ENCODE assay signal across 8 cellular contexts in the genomic region with DNA sequence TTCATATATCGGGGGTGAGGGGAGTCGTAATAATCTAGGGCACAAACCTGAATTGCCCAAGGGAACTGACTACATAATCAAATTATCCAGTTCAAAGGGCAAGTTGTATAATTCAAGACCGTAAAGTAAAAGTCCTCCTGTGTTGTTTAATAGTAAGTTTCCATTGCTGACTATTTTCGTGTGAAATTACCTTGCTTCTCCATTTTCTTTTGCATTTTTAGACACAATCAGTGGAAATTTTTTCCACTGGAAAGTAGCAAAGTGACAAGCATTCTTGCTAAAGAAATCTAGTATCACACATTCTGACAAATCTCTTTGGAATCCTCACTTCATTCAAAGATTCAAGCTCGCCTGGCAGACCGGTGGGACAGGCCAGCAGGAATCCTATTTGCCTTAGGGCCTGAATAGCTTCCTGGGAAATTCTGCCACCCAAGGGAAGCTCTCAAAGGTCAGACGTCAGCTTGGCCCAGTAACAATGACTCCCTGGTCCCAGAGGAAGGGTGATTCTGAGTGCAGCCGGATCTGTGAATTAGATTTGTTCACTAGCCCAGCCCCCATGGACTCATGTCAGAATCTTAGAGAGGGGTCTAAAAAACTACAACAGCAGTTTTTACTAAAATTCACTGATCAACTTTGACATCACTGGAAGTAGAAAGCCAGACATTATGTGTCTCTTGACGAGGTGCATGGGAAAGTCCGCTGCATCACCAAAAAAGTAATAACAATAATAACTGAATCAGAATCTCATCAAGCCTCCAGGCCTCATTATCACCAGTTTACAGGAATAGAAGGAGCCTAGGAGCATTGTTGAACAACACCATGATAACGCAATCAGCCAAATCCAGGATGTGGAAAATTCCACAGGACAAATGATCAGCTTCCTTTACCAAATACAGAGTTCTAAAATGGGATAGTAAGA.
DNase-seq lines count a peak whose midpoint lies in the region; ATAC-seq, FAIRE-seq and TF ChIP-seq lines count a peak whose summit lies in the region.

No MANE protein-coding gene starts in this region.

- FAIRE-seq in GM19239 (lab: Jason Lieb, UNC), result no peak

- H3K4me1 ChIP-seq in foreskin keratinocyte, result peaks cover 40% of the 10 kb centered on the region
- H3K4me1 ChIP-seq in parathyroid adenoma, result peaks cover 42% of the 10 kb centered on the region

- H3K4me3 Mint-ChIP-seq in natural killer cell treated with Interleukin-12 subunit alpha and Interleukin-12 subunit beta and Interleukin-15 and Interleukin-18, amount 100 ng/mL, for 72 hours, result no peak overlapping the region

- H3K4me2 ChIP-seq in parathyroid adenoma (ENCODE audit: low read length), result peak overlapping the region; percentile 57

- TF ChIP-seq CTCF in foreskin keratinocyte (conservative IDR thresholded peaks at IDR 0.05) (peak; percentile 22), parathyroid adenoma (IDR thresholded peaks at IDR 0.05) (no peak)

- H3K27me3 ChIP-seq in foreskin keratinocyte (no peaks in the 10 kb centered on the region), parathyroid adenoma (ENCODE audit: control insufficient read depth, insufficient read depth, low read length) (no peaks in the 10 kb centered on the region)

- no peak overlapping the region for H3K9ac ChIP-seq in SK-N-MC (ENCODE audit: insufficient read length)
- H3K9ac ChIP-seq in parathyroid adenoma, result no peak overlapping the region

- H2AFZ ChIP-seq in parathyroid adenoma, result peak overlapping the region; percentile 79

- DNase-seq in EL (peak; percentile 97), SK-N-MC (ENCODE audit: low read depth, low spot score) (no peak), foreskin keratinocyte (peak; percentile 88 to 94), ureter (ENCODE audit: low spot score) (no peak), GM19239 (ENCODE audit: insufficient read length, low spot score) (no peak)
- no peak for DNase-seq in activated naive CD4-positive, alpha-beta T cell (lab: John Stamatoyannopoulos, UW)
- DNase-seq in natural killer cell treated with Interleukin-12 subunit alpha and Interleukin-12 subunit beta and Interleukin-15 and Interleukin-18, amount 100 ng/mL, for 72 hours (ENCODE audit: low spot score), result no peak

- H3K4me3 ChIP-seq in SK-N-MC (peak overlapping the region; percentile 5; the same call in 1 of the 2 replicates), parathyroid adenoma (ENCODE audit: low read depth, low read length) (no peak overlapping the region)

- no peaks in the 10 kb centered on the region for H3K36me3 Mint-ChIP-seq in natural killer cell treated with Interleukin-12 subunit alpha and Interleukin-12 subunit beta and Interleukin-15 and Interleukin-18, amount 100 ng/mL, for 72 hours

- H3K27ac Mint-ChIP-seq in natural killer cell treated with Interleukin-12 subunit alpha and Interleukin-12 subunit beta and Interleukin-15 and Interleukin-18, amount 100 ng/mL, for 72 hours, result no peak overlapping the region

- H3K27ac ChIP-seq in SK-N-MC, result peak overlapping the region; percentile 72
- H3K27ac ChIP-seq in foreskin keratinocyte, result peak overlapping the region; percentile 76
- H3K27ac ChIP-seq in parathyroid adenoma, result peak overlapping the region; percentile 87

- ATAC-seq in foreskin keratinocyte, result peak; percentile 73
- ATAC-seq in natural killer cell treated with Interleukin-12 subunit alpha and Interleukin-12 subunit beta and Interleukin-15 and Interleukin-18, amount 100 ng/mL, for 72 hours, result no peak

- H3K36me3 ChIP-seq in SK-N-MC (ENCODE audit: insufficient read depth, low read length), result no peaks in the 10 kb centered on the region
- no peaks in the 10 kb centered on the region for H3K36me3 ChIP-seq in parathyroid adenoma (ENCODE audit: control insufficient read depth, insufficient read depth, low read length)

- H3K9me3 Mint-ChIP-seq in natural killer cell treated with Interleukin-12 subunit alpha and Interleukin-12 subunit beta and Interleukin-15 and Interleukin-18, amount 100 ng/mL, for 72 hours, result no peaks in the 10 kb centered on the region

- no peaks in the 10 kb centered on the region for H3K79me2 ChIP-seq in parathyroid adenoma

- no peaks in the 10 kb centered on the region for H3K27me3 Mint-ChIP-seq in natural killer cell treated with Interleukin-12 subunit alpha and Interleukin-12 subunit beta and Interleukin-15 and Interleukin-18, amount 100 ng/mL, for 72 hours

- no peaks in the 10 kb centered on the region for H3K4me1 Mint-ChIP-seq in natural killer cell treated with Interleukin-12 subunit alpha and Interleukin-12 subunit beta and Interleukin-15 and Interleukin-18, amount 100 ng/mL, for 72 hours (ENCODE audit: low read depth in 2 of 2)

- H3K9me3 ChIP-seq in SK-N-MC (ENCODE audit: low read depth, low read length) (no peaks in the 10 kb centered on the region), parathyroid adenoma (ENCODE audit: control insufficient read depth, low read length) (no peaks in the 10 kb centered on the region)

Comparison
In these comparisons a context has a peak if more than half of its experiments do, and no peak if none do; other contexts are left out.
1. DNase-seq: peak in EL (single experiment) and foreskin keratinocyte (2 of 2); none in SK-N-MC (single experiment), ureter (single experiment), activated naive CD4-positive, alpha-beta T cell (0 of 4), GM19239 (single experiment) and natural killer cell treated with Interleukin-12 subunit alpha and Interleukin-12 subunit beta and Interleukin-15 and Interleukin-18, amount 100 ng/mL, for 72 hours (single experiment).
2. Peak in every context shown above with its lines, with median percentiles within 50 percentile points of each other: H3K27ac ChIP-seq.